ENCODE assay signal across 9 cellular contexts in the genomic region with DNA sequence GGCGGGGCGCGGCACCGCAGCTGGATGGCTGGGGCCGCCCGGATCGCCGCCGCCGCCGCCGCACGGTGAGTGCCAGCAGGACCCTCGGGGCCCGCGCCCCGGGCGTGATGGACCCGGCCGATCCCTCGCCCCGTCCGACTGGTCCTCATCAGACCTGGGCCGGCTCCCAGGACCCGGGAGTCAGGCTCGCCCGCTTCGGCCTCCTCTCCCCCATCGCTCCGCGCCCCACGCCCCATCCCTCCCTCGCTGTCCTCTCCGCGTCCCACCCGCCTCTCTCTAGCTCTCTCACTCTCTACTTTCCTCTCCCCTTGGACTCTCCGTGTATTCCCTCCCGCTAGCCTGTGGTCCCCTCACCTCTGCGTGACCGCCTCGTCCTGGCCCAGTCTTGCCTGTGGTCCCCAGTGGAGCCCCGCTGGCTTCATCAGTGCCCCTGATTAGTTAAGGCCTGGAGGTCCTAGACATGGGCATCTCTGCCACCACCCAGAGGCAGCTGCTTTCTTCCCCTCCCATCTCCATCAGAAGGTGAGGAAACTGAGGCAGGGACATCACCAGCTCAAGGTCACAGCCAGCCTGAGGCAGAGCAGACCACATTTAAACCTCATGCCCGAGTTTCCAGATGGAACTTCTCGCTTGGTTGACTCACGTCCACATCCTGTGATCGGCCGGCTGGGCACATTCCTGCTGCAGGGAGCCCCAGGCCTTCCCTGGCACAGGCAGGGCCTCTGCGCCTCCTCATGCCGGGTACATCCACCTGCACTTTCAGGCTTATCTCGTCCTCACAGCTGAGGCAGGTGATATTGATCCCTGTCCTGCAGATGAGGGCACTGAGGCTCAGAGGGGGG. TPM values are rescaled to one million over a fixed set of nuclear protein-coding genes. Genes with fewer than 3 reads are reported as not detected.
DNase-seq lines count a peak whose midpoint lies in the region; ATAC-seq and TF ChIP-seq lines count a peak whose summit lies in the region.
"Had no signal": no experiment of that assay in that cellular context is flagged by ENCODE, and none has a peak within 500 bp of the region (broad histone marks: within the 10 kb centered on the region; RNA-seq: fewer than 3 reads in every experiment).

No MANE protein-coding gene starts in this region.

- no peaks in the 10 kb centered on the region for H4K20me1 ChIP-seq in GM23248 (ENCODE audit: insufficient read depth)

- H3K4me3 ChIP-seq in BE2C (ENCODE audit: low read depth, low read length) (peak overlapping the region; percentile 74), GM23248 (peak overlapping the region; percentile 100), SK-N-MC (peak overlapping the region; percentile 74), muscle layer of colon (ENCODE audit: low read depth in 1 of 2, low read length in 2 of 2) (peak overlapping the region; percentile 60 to 95)

- WGBS in GM23248 (ENCODE audit: low coverage in 1 of 2, low lambda C conversion rate in 2 of 2, missing lambda C conversion rate in 2 of 2), 2 experiments: 1 to 2% methylated on average over 27 to 31 of the region's 50 CpGs

- in situ Hi-C loops in GM23248 (cut with MboI): no loop called here

- H3K27ac Mint-ChIP-seq in endothelial cell (ENCODE audit: unreplicated experiment): peak overlapping the region; percentile 57

- peaks cover 40% of the 10 kb centered on the region for H3K79me2 ChIP-seq in GM23248 (ENCODE audit: insufficient read depth)

- peak overlapping the region; percentile 100 for H3K4me2 ChIP-seq in GM23248 (ENCODE audit: unreplicated experiment)

- peak overlapping the region; percentile 91 for H3K4me3 Mint-ChIP-seq in endothelial cell (ENCODE audit: unreplicated experiment)

- H3K9ac ChIP-seq in GM23248 (peak overlapping the region; percentile 100), SK-N-MC (ENCODE audit: insufficient read length) (peak overlapping the region; percentile 75), muscle layer of colon (ENCODE audit: low read length) (peak overlapping the region; percentile 97)

- H3K9me3 ChIP-seq in BE2C: no peaks in the 10 kb centered on the region
- H3K9me3 ChIP-seq in GM23248 (ENCODE audit: low read depth): no peaks in the 10 kb centered on the region
- H3K9me3 ChIP-seq in SK-N-MC (ENCODE audit: low read depth, low read length): no peaks in the 10 kb centered on the region
- H3K9me3 ChIP-seq in muscle layer of colon (ENCODE audit: low read length): no peaks in the 10 kb centered on the region

- peaks cover 6% of the 10 kb centered on the region for H3K4me1 Mint-ChIP-seq in endothelial cell (ENCODE audit: unreplicated experiment)

- peaks cover 10% of the 10 kb centered on the region for H3K27me3 Mint-ChIP-seq in endothelial cell (ENCODE audit: unreplicated experiment)

- DNase-seq in BE2C (peak; percentile 67), GM23248 (peak; percentile 96), SK-N-MC (ENCODE audit: low read depth, low spot score) (no peak), endothelial cell (ENCODE audit: low spot score) (peak; percentile 47), midbrain (lab: John Stamatoyannopoulos, UW) (no peak)

- ATAC-seq in HG02798 (IDR thresholded peaks at IDR 0.05; ENCODE audit: poor library complexity, unreplicated experiment) (no peak), HG03565 (IDR thresholded peaks at IDR 0.05; ENCODE audit: unreplicated experiment) (no peak)

- H3K4me1 ChIP-seq in BE2C (no peaks in the 10 kb centered on the region), GM23248 (ENCODE audit: insufficient read depth) (peaks cover 36% of the 10 kb centered on the region), muscle layer of colon (ENCODE audit: insufficient read depth, low read length) (peaks cover 27% of the 10 kb centered on the region)

- peaks cover 2% of the 10 kb centered on the region; the same call in 1 of the 2 replicates for H3K36me3 ChIP-seq in BE2C
- no peaks in the 10 kb centered on the region for H3K36me3 ChIP-seq in GM23248 (ENCODE audit: low read depth)
- H3K36me3 ChIP-seq in SK-N-MC (ENCODE audit: insufficient read depth, low read length): no peaks in the 10 kb centered on the region
- peaks cover 7% of the 10 kb centered on the region for H3K36me3 ChIP-seq in muscle layer of colon (ENCODE audit: insufficient read depth, low read length)

- TF ChIP-seq CTCF in BE2C (IDR thresholded peaks at IDR 0.05; ENCODE audit: low read depth, low read length) (no peak), endothelial cell (IDR thresholded peaks at IDR 0.05; ENCODE audit: unreplicated experiment) (no peak)

- peaks cover 4% of the 10 kb centered on the region for H3K36me3 Mint-ChIP-seq in endothelial cell (ENCODE audit: low read depth, unreplicated experiment)

- H3K27ac ChIP-seq in GM23248 (peak overlapping the region; percentile 100), SK-N-MC (no peak overlapping the region), muscle layer of colon (ENCODE audit: low read depth, low read length) (peak overlapping the region; percentile 94)

- no peaks in the 10 kb centered on the region for H3K9me3 Mint-ChIP-seq in endothelial cell (ENCODE audit: unreplicated experiment)

- H3K27me3 ChIP-seq in BE2C (no peaks in the 10 kb centered on the region), GM23248 (replicated peaks; ENCODE audit: insufficient read depth) (no peaks in the 10 kb centered on the region), muscle layer of colon (ENCODE audit: control insufficient read depth in 1 of 2, insufficient read depth in 2 of 2, low read length in 2 of 2) (no peaks in the 10 kb centered on the region)

- H3K9me2 ChIP-seq in GM23248 (ENCODE audit: insufficient read depth): no peaks in the 10 kb centered on the region

- H3F3A ChIP-seq in GM23248 (ENCODE audit: insufficient read depth): peaks cover 41% of the 10 kb centered on the region

- H2AFZ ChIP-seq in GM23248: peak overlapping the region; percentile 55

RNA-seq across cellular contexts. Expression of gene SLC39A13, which starts 0.4 kb away (rescaled TPM):
- polyA plus RNA-seq in BE2C (2012; ENCODE audit: insufficient read depth, insufficient read length, low read depth): 41.0 TPM
- total RNA-seq in GM23248 (2014; rRNA removed; shearing (Covaris generic)): 183 and 189 TPM in 2 replicates
- polyA plus RNA-seq in GM23248 (2016; fragmentation: Nextera tagmentation; extraction: Ambion mirVana): 175 and 183 TPM in 2 replicates
- total RNA-seq in endothelial cell (ENCODE audit: unreplicated experiment): 40.9 TPM

RNA-seq across cellular contexts. Expression of gene PSMC3, which starts 17.4 kb away (rescaled TPM):
- 230 TPM for polyA plus RNA-seq in BE2C (2012; ENCODE audit: insufficient read depth, insufficient read length, low read depth)
- total RNA-seq in GM23248 (2014; rRNA removed; shearing (Covaris generic)): 139 and 151 TPM in 2 replicates
- polyA plus RNA-seq in GM23248 (2016; fragmentation: Nextera tagmentation; extraction: Ambion mirVana): 212 and 220 TPM in 2 replicates
- total RNA-seq in endothelial cell (ENCODE audit: unreplicated experiment): 127 TPM

RNA-seq across cellular contexts. Expression of gene SPI1, which starts 30.5 kb away (rescaled TPM):
- 0.63 TPM for polyA plus RNA-seq in BE2C (2012; ENCODE audit: insufficient read depth, insufficient read length, low read depth)
- not detected in 2 replicates for total RNA-seq in GM23248 (2014; rRNA removed; shearing (Covaris generic))
- 0.30 TPM in 1 of 2 replicates, not detected in the other for polyA plus RNA-seq in GM23248 (2016; fragmentation: Nextera tagmentation; extraction: Ambion mirVana)
- not detected for total RNA-seq in endothelial cell (ENCODE audit: unreplicated experiment)
- total RNA-seq: T-helper 2 cell treated with Interferon-gamma antibody and Interleukin-4, amounts not matched to agents 100 ng/mL and 5 ng/mL, for 36 hours had no signal

RNA-seq across cellular contexts. Expression of gene RAPSN, which starts 40.1 kb away (rescaled TPM):
- not detected for polyA plus RNA-seq in BE2C (2012; ENCODE audit: insufficient read depth, insufficient read length, low read depth)
- 0.13 and 0.22 TPM in 2 replicates for total RNA-seq in GM23248 (2014; rRNA removed; shearing (Covaris generic))
- 0.11 TPM in 1 of 2 replicates, not detected in the other for polyA plus RNA-seq in GM23248 (2016; fragmentation: Nextera tagmentation; extraction: Ambion mirVana)
- 0.95 TPM for total RNA-seq in endothelial cell (ENCODE audit: unreplicated experiment)

RNA-seq across cellular contexts. Expression of gene MYBPC3, which starts 56.3 kb away (rescaled TPM):
- 0.20 TPM for polyA plus RNA-seq in BE2C (2012; ENCODE audit: insufficient read depth, insufficient read length, low read depth)
- total RNA-seq in GM23248 (2014; rRNA removed; shearing (Covaris generic)): not detected in 2 replicates
- 0.08 TPM in 1 of 2 replicates, not detected in the other for polyA plus RNA-seq in GM23248 (2016; fragmentation: Nextera tagmentation; extraction: Ambion mirVana)
- not detected for total RNA-seq in endothelial cell (ENCODE audit: unreplicated experiment)
- total RNA-seq: T-helper 2 cell treated with Interferon-gamma antibody and Interleukin-4, amounts not matched to agents 100 ng/mL and 5 ng/mL, for 36 hours had no signal

Comparison
In these comparisons a context has a peak if more than half of its experiments do, and no peak if none do; other contexts are left out.
1. DNase-seq: peak in BE2C (single experiment), GM23248 (single experiment) and endothelial cell (single experiment); none in SK-N-MC (single experiment) and midbrain (single experiment).
2. Peak in every context shown above with its lines, with median percentiles within 50 percentile points of each other: H3K4me3 ChIP-seq and H3K9ac ChIP-seq.